In genomic region chr12:56220611-56221232, GRCh38 we compare ENCODE assay signal across 8 cellular contexts. TPM values are rescaled to one million over a fixed set of nuclear protein-coding genes. Genes with fewer than 3 reads are reported as not detected.
A peak's percentile ranks its signal among the peaks of the same experiment; 100 is the strongest.
DNase-seq lines count a peak whose midpoint lies in the region; ATAC-seq, FAIRE-seq and TF ChIP-seq lines count a peak whose summit lies in the region.

No MANE protein-coding gene starts in this region.

- intact Hi-C loops in upper lobe of right lung (cut with DNase I), result no loop called here

- H3K9me3 ChIP-seq in lung (ENCODE audit: control insufficient read depth in 2 of 2, insufficient read depth in 1 of 2, low read length in 1 of 2), result no peaks in the 10 kb centered on the region
- H3K9me3 ChIP-seq in upper lobe of right lung, result no peaks in the 10 kb centered on the region

- no peak for TF ChIP-seq CTCF in NB4 (IDR thresholded peaks at IDR 0.05; ENCODE audit: low read depth, low read length)
- TF ChIP-seq CTCF in bronchial epithelial cell (IDR thresholded peaks at IDR 0.05; ENCODE audit: insufficient read depth, low read length, severe bottlenecking), result no peak
- no peak for TF ChIP-seq CTCF in lung (IDR thresholded peaks at IDR 0.05; ENCODE audit: control extremely low read depth, extremely low read depth)
- no peak for TF ChIP-seq CTCF in upper lobe of right lung (IDR thresholded peaks at IDR 0.05)

- H3K4me1 ChIP-seq in lung (ENCODE audit: control insufficient read depth in 2 of 2, insufficient read depth in 2 of 2, low read length in 2 of 2), result peaks cover 4 to 15% of the 10 kb centered on the region in 2 donors
- peaks cover 39% of the 10 kb centered on the region for H3K4me1 ChIP-seq in upper lobe of right lung

- DNase-seq in EL (peak; percentile 64), NB4 (ENCODE audit: low read depth) (peak; percentile 90), bronchial epithelial cell (ENCODE audit: low read depth) (peak; percentile 34), lung (ENCODE audit: low spot score) (no peak), upper lobe of right lung (peak; percentile 71), C1 segment of cervical spinal cord (lab: John Stamatoyannopoulos, UW) (no peak)

- peak overlapping the region; percentile 91 to 98 for H3K27ac ChIP-seq in lung (ENCODE audit: low read depth in 1 of 2, low read length in 1 of 2)
- peak overlapping the region; percentile 96 for H3K27ac ChIP-seq in upper lobe of right lung

- peaks cover 4% of the 10 kb centered on the region for H3K36me3 ChIP-seq in bronchial epithelial cell (ENCODE audit: control insufficient read depth, insufficient read depth, low read length)
- H3K36me3 ChIP-seq in lung (ENCODE audit: control insufficient read depth in 2 of 2, insufficient read depth in 2 of 2, low read length in 2 of 2), result peaks cover 0 to 8% of the 10 kb centered on the region in 2 donors
- H3K36me3 ChIP-seq in upper lobe of right lung, result peaks cover 19% of the 10 kb centered on the region

- ATAC-seq in lung (ENCODE audit: insufficient read depth, low FRiP score), result no peak
- ATAC-seq in upper lobe of right lung, result peak; percentile 11
- ATAC-seq in esophagus mucosa, result no peak
- no peak for ATAC-seq in HG02623 (IDR thresholded peaks at IDR 0.05; ENCODE audit: unreplicated experiment)

- no peak for TF ChIP-seq POLR2A in NB4 (IDR thresholded peaks at IDR 0.05; ENCODE audit: extremely low read depth, insufficient read length)

- 1 to 3% methylated on average over 10 of the region's 10 CpGs for WGBS in lung, 2 donors

- no peak for FAIRE-seq in bronchial epithelial cell (lab: Jason Lieb, UNC)

- H3K27me3 ChIP-seq in bronchial epithelial cell (ENCODE audit: control insufficient read depth, insufficient read depth, low read length) (no peaks in the 10 kb centered on the region), lung (ENCODE audit: control insufficient read depth, insufficient read depth) (no peaks in the 10 kb centered on the region), upper lobe of right lung (no peaks in the 10 kb centered on the region)

- H3K4me3 ChIP-seq in NB4 (ENCODE audit: low read depth, low read length), result peak overlapping the region; percentile 85
- peak overlapping the region; percentile 92 for H3K4me3 ChIP-seq in bronchial epithelial cell (ENCODE audit: low read depth, low read length)
- H3K4me3 ChIP-seq in lung, result peak overlapping the region; percentile 76
- peak overlapping the region; percentile 75 for H3K4me3 ChIP-seq in upper lobe of right lung

RNA-seq across cellular contexts. Expression of gene RNF41, which starts 1.0 kb away (rescaled TPM):
- total RNA-seq in bronchial epithelial cell (102 and 158 TPM in 2 replicates), lung (10 to 100 TPM; 49.5 to 54.6 TPM), upper lobe of right lung (51.6 TPM), esophagus mucosa (26.9 TPM)
- 10 to 100 TPM; 18.1 to 40.6 TPM for polyA plus RNA-seq in lung

RNA-seq across cellular contexts. Expression of gene NABP2, which starts 3.4 kb away (rescaled TPM):
- total RNA-seq in bronchial epithelial cell (25.3 and 40.5 TPM in 2 replicates), lung (10 to 100 TPM; 11.3 to 31.4 TPM), upper lobe of right lung (19.8 TPM), esophagus mucosa (26.5 TPM)
- polyA plus RNA-seq in lung, result 10 to 100 TPM; 22.1 to 23.8 TPM

RNA-seq across cellular contexts. Expression of gene SLC39A5, which starts 9.1 kb away (rescaled TPM):
- total RNA-seq in bronchial epithelial cell (0.13 and 0.26 TPM in 2 replicates), lung (1 to 10 TPM in 1 of 2 donors, under 1 TPM in 1; 0.71 to 1.1 TPM), upper lobe of right lung (0.87 TPM), esophagus mucosa (not detected)
- polyA plus RNA-seq in lung, result under 1 TPM; 0.13 to 0.20 TPM

RNA-seq across cellular contexts. Expression of gene SMARCC2, which starts 31.4 kb away (rescaled TPM):
- total RNA-seq in bronchial epithelial cell (14.0 and 20.4 TPM in 2 replicates), lung (10 to 100 TPM; 66.5 to 97.5 TPM), upper lobe of right lung (117 TPM), esophagus mucosa (44.4 TPM)
- polyA plus RNA-seq in lung, result 10 to 100 TPM; 23.9 to 29.0 TPM

RNA-seq across cellular contexts. Expression of gene ANKRD52, which starts 37.5 kb away (rescaled TPM):
- total RNA-seq in bronchial epithelial cell (6.8 and 11.3 TPM in 2 replicates), lung (10 to 100 TPM; 25.9 to 38.1 TPM), upper lobe of right lung (28.0 TPM), esophagus mucosa (19.8 TPM)
- polyA plus RNA-seq in lung, result 1 to 10 TPM; 9.2 to 9.9 TPM

Comparison
In these comparisons a context has a peak if more than half of its experiments do, and no peak if none do; other contexts are left out.
1. DNase-seq: peak in EL (single experiment), NB4 (single experiment), bronchial epithelial cell (single experiment) and upper lobe of right lung (single experiment); none in lung (single experiment) and C1 segment of cervical spinal cord (0 of 14).
2. Peak in every context shown above with its lines, with median percentiles within 50 percentile points of each other: H3K4me3 ChIP-seq.